In the genomic region with DNA sequence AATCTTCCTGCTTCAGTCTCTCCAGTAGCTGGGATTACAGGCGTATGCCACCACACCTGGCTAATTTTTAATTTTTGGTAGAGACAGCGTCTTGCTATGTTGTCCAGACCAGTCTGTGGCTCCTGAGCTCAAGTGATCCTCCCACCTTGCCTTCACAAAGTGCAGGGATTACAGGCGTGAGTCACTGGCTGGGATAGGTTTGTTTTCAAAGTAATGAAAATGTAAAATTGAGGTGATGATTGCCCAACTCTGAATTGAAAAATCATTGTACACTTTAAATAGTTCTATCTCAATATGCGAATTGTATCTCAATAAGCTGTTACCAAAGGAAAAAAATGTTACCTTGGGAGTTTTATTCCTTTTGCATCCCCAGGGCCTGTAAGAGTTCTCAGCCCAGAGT, we compare ENCODE assay signal across 12 cellular contexts. TPM values are rescaled to one million over a fixed set of nuclear protein-coding genes. Genes with fewer than 3 reads are reported as not detected.
DNase-seq lines count a peak whose midpoint lies in the region; ATAC-seq, FAIRE-seq and TF ChIP-seq lines count a peak whose summit lies in the region.
"Had no signal": no experiment of that assay in that cellular context is flagged by ENCODE, and none has a peak within 500 bp of the region (broad histone marks: within the 10 kb centered on the region; RNA-seq: fewer than 3 reads in every experiment).

No MANE protein-coding gene starts in this region.

- H3K4me3 Mint-ChIP-seq in CD8-positive, alpha-beta T cell = peak overlapping the region; percentile 80
- peak overlapping the region; percentile 72 to 91 (median 82) for H3K4me3 Mint-ChIP-seq in IgD-negative memory B cell
- peak overlapping the region; percentile 14 to 97 (median 77) for H3K4me3 Mint-ChIP-seq in naive thymus-derived CD8-positive, alpha-beta T cell

- no TSS peak for BruUV-seq in mammary epithelial cell (replicated peaks; lab: Mats Ljungman, UMichigan)

- in situ Hi-C loops in mammary epithelial cell (cut with MboI; ENCODE audit: low sequenced_read_pairs in 2 of 2) (no loop called here), KBM-7 (cut with MboI; ENCODE audit: low pct_unique_long_range_greater_than_20kb, low sequenced_read_pairs) (no loop called here)

- H3K4me2 ChIP-seq in mammary epithelial cell (ENCODE audit: insufficient read depth, low read depth, low read length) = no peak overlapping the region

- 83% methylated on average over 4 of the region's 4 CpGs for WGBS in mammary epithelial cell (ENCODE audit: low coverage, missing lambda C conversion rate)

- no peak for ATAC-seq in CD8-positive, alpha-beta T cell
- ATAC-seq in naive thymus-derived CD8-positive, alpha-beta T cell = no peak

- DNase-seq in CD8-positive, alpha-beta T cell = no peak
- DNase-seq in mammary epithelial cell (peak; percentile 60), kidney (no peak), pons (ENCODE audit: low spot score) (no peak), KBM-7 (no peak), cerebellar cortex (ENCODE audit: low spot score) (no peak)
- DNase-seq in naive thymus-derived CD8-positive, alpha-beta T cell = no peak
- DNase-seq: activated CD4-positive, alpha-beta T cell treated with anti-CD3 and anti-CD28 coated beads, Interleukin-2, amount 50 U/mL, for 1 hour; brain microvascular endothelial cell; NCI-H69 had no signal

- no peak overlapping the region for H3K9ac ChIP-seq in mammary epithelial cell (ENCODE audit: insufficient read depth, low read length)
- no peak overlapping the region for H3K9ac ChIP-seq in kidney (ENCODE audit: low read length in 2 of 2)
- H3K9ac ChIP-seq: parathyroid adenoma had no signal

- peaks cover 7% of the 10 kb centered on the region for H3K36me3 ChIP-seq in CD8-positive, alpha-beta T cell (ENCODE audit: insufficient read depth, low read length)
- H3K36me3 ChIP-seq in mammary epithelial cell (ENCODE audit: insufficient read depth, low read length) = peaks cover 5% of the 10 kb centered on the region
- H3K36me3 ChIP-seq in kidney (ENCODE audit: control insufficient read depth in 1 of 2, insufficient read depth in 2 of 2, low read length in 2 of 2) = peaks cover 0 to 9% of the 10 kb centered on the region in 2 donors

- peaks cover 34% of the 10 kb centered on the region for H3K4me1 Mint-ChIP-seq in CD8-positive, alpha-beta T cell (ENCODE audit: low read depth)
- peaks cover 22 to 24% (median 22%) of the 10 kb centered on the region in 3 donors for H3K4me1 Mint-ChIP-seq in IgD-negative memory B cell
- peaks cover 24 to 34% (median 31%) of the 10 kb centered on the region in 4 donors for H3K4me1 Mint-ChIP-seq in naive thymus-derived CD8-positive, alpha-beta T cell

- H3K4me1 ChIP-seq in CD8-positive, alpha-beta T cell (ENCODE audit: insufficient read depth, low read length) = peaks cover 19% of the 10 kb centered on the region
- H3K4me1 ChIP-seq in mammary epithelial cell (ENCODE audit: insufficient read depth, low read length) = peaks cover 16% of the 10 kb centered on the region
- H3K4me1 ChIP-seq in kidney (ENCODE audit: control insufficient read depth in 1 of 2, insufficient read depth in 1 of 2, low read depth in 1 of 2, low read length in 2 of 2) = peaks cover 12 to 21% of the 10 kb centered on the region in 2 donors

- no peaks in the 10 kb centered on the region for H3K9me3 ChIP-seq in CD8-positive, alpha-beta T cell (ENCODE audit: low read length)
- H3K9me3 ChIP-seq in mammary epithelial cell (replicated peaks; ENCODE audit: insufficient read depth, low read length) (no peaks in the 10 kb centered on the region), kidney (ENCODE audit: control insufficient read depth in 1 of 2, low read length in 2 of 2) (no peaks in the 10 kb centered on the region)

- no peaks in the 10 kb centered on the region for H4K20me1 ChIP-seq in mammary epithelial cell (ENCODE audit: insufficient read depth, low read length)

- FAIRE-seq in kidney (lab: Jason Lieb, UNC) = no peak

- no peaks in the 10 kb centered on the region for H3K27me3 Mint-ChIP-seq in CD8-positive, alpha-beta T cell (ENCODE audit: low read depth)
- H3K27me3 Mint-ChIP-seq in IgD-negative memory B cell = no peaks in the 10 kb centered on the region
- H3K27me3 Mint-ChIP-seq in naive thymus-derived CD8-positive, alpha-beta T cell = no peaks in the 10 kb centered on the region

- H3K27me3 ChIP-seq in CD8-positive, alpha-beta T cell (ENCODE audit: insufficient read depth, low read length) = no peaks in the 10 kb centered on the region
- no peaks in the 10 kb centered on the region for H3K27me3 ChIP-seq in mammary epithelial cell (ENCODE audit: insufficient read depth, low read length)
- H3K27me3 ChIP-seq: brain microvascular endothelial cell had no signal

- CTCF ChIA-PET in CD8-positive, alpha-beta T cell (lab: Charles Lee) = interaction anchor here (1.5 kb wide), 1 partner anchor 17 kb away, joined by 8 read pairs; no protein-coding TSS in a partner anchor
- CTCF ChIA-PET in mammary epithelial cell (lab: Charles Lee; ENCODE audit: low non-redundant PET) = no interaction called here

- no peak overlapping the region for H3K27ac Mint-ChIP-seq in CD8-positive, alpha-beta T cell
- H3K27ac Mint-ChIP-seq in IgD-negative memory B cell = peak overlapping the region; percentile 73 to 92 (median 78)
- peak overlapping the region in 9 of 10 donors; percentile 48 to 86 (median 76) for H3K27ac Mint-ChIP-seq in naive thymus-derived CD8-positive, alpha-beta T cell

- H3K36me3 Mint-ChIP-seq in CD8-positive, alpha-beta T cell = peaks cover 21% of the 10 kb centered on the region
- H3K36me3 Mint-ChIP-seq in IgD-negative memory B cell = peaks cover 2% of the 10 kb centered on the region
- H3K36me3 Mint-ChIP-seq in naive thymus-derived CD8-positive, alpha-beta T cell = peaks cover 0 to 15% (median 4%) of the 10 kb centered on the region in 3 donors

- intact Hi-C loops in CD8-positive, alpha-beta T cell (cut with DNase I, micrococcal nuclease) = loop anchor here in 1 of 2 experiments (10.0 kb wide), 1 partner anchor 1308 kb away; a partner anchor contains a TSS
- intact Hi-C loops in mammary epithelial cell (cut with micrococcal nuclease) = no loop called here
- intact Hi-C loops in kidney (cut with DNase I) = no loop called here

- peaks cover 39% of the 10 kb centered on the region for H3K79me2 ChIP-seq in mammary epithelial cell (ENCODE audit: insufficient read depth, low read length)

- dilution Hi-C loops in mammary epithelial cell (cut with HindIII; ENCODE audit: low sequenced_read_pairs) = no loop called here

- H2AFZ ChIP-seq in mammary epithelial cell (ENCODE audit: low read depth, low read length) = no peak overlapping the region

- POLR2A ChIA-PET in CD8-positive, alpha-beta T cell (lab: Charles Lee) = interaction anchor here (1.2 kb wide), 1 partner anchor 25 kb away, joined by 3 read pairs; a partner anchor contains a TSS
- POLR2A ChIA-PET in naive thymus-derived CD8-positive, alpha-beta T cell (lab: Charles Lee) = interaction anchor here (0.6 kb wide), 1 partner anchor 93 kb away, joined by 3 read pairs; no protein-coding TSS in a partner anchor

- no peaks in the 10 kb centered on the region for H3K9me3 Mint-ChIP-seq in CD8-positive, alpha-beta T cell
- no peaks in the 10 kb centered on the region for H3K9me3 Mint-ChIP-seq in IgD-negative memory B cell
- H3K9me3 Mint-ChIP-seq in naive thymus-derived CD8-positive, alpha-beta T cell = no peaks in the 10 kb centered on the region

- no peak overlapping the region for H3K27ac ChIP-seq in CD8-positive, alpha-beta T cell (ENCODE audit: low read depth, low read length)
- H3K27ac ChIP-seq in mammary epithelial cell (ENCODE audit: insufficient read depth, low read depth, low read length) = no peak overlapping the region
- no peak overlapping the region for H3K27ac ChIP-seq in kidney (ENCODE audit: low read depth in 2 of 2, low read length in 2 of 2)
- H3K27ac ChIP-seq: brain microvascular endothelial cell had no signal

- no peak overlapping the region for H3K4me3 ChIP-seq in CD8-positive, alpha-beta T cell (ENCODE audit: low read depth, low read length)
- H3K4me3 ChIP-seq in mammary epithelial cell (replicated peaks in 1 of 3; ENCODE audit: insufficient read depth in 1 of 3, low read depth in 2 of 3, low read length in 3 of 3) (no peak overlapping the region), kidney (ENCODE audit: low read length in 2 of 2) (no peak overlapping the region)

- TF ChIP-seq CTCF in CD8-positive, alpha-beta T cell (IDR thresholded peaks at IDR 0.05) = no peak
- no peak for TF ChIP-seq CTCF in mammary epithelial cell (conservative IDR thresholded peaks at IDR 0.05 in 1 of 2, IDR thresholded peaks at IDR 0.05 in 1 of 2; ENCODE audit: extremely low read depth in 1 of 2, insufficient read depth in 1 of 2, low read depth in 1 of 2, low read length in 2 of 2)
- no peak for TF ChIP-seq CTCF in kidney (IDR thresholded peaks at IDR 0.05; ENCODE audit: borderline replicate concordance, extremely low read depth, insufficient read depth)

RNA-seq across cellular contexts. Expression of a gene that starts 1.2 kb away (rescaled TPM):
- total RNA-seq in CD8-positive, alpha-beta T cell = 10 to 100 TPM; 75.4 to 76.4 TPM
- polyA plus RNA-seq in IgD-negative memory B cell (58.7 TPM), mammary epithelial cell (54.6 TPM), kidney (ENCODE audit: insufficient read depth, low read depth, low replicate concordance) (143 TPM)
- total RNA-seq in mammary epithelial cell (100 to 1,000 TPM in 1 of 2 donors, 10 to 100 TPM in 1; 77.7 to 238 TPM), kidney (163 TPM)
- 400 TPM for polyA minus RNA-seq in mammary epithelial cell
- 10 to 100 TPM; 74.0 to 83.0 TPM for total RNA-seq in naive thymus-derived CD8-positive, alpha-beta T cell
- polyA plus RNA-seq in naive thymus-derived CD8-positive, alpha-beta T cell = 10 to 100 TPM; 24.2 to 38.4 (median 36.2) TPM

RNA-seq across cellular contexts. Expression of a gene that starts 24.5 kb away (rescaled TPM):
- total RNA-seq in CD8-positive, alpha-beta T cell = 100 to 1,000 TPM in 1 of 2 experiments, 10 to 100 TPM in 1; 99.1 to 106 TPM
- 57.2 TPM for polyA plus RNA-seq in IgD-negative memory B cell
- total RNA-seq in mammary epithelial cell = 100 to 1,000 TPM in 1 of 2 donors, 10 to 100 TPM in 1; 57.7 to 109 TPM
- 81.6 TPM for polyA plus RNA-seq in mammary epithelial cell
- 30.3 TPM for polyA minus RNA-seq in mammary epithelial cell
- 100 to 1,000 TPM; 111 to 118 TPM for total RNA-seq in naive thymus-derived CD8-positive, alpha-beta T cell
- polyA plus RNA-seq in naive thymus-derived CD8-positive, alpha-beta T cell = 10 to 100 TPM; 55.5 to 74.1 (median 71.8) TPM
- total RNA-seq in kidney = 117 TPM
- 47.1 TPM for polyA plus RNA-seq in kidney (ENCODE audit: insufficient read depth, low read depth, low replicate concordance)

RNA-seq across cellular contexts. Expression of a gene that starts 24.8 kb away (rescaled TPM):
- 10 to 100 TPM; 17.0 to 21.5 TPM for total RNA-seq in CD8-positive, alpha-beta T cell
- polyA plus RNA-seq in IgD-negative memory B cell (65.8 TPM), mammary epithelial cell (69.7 TPM), kidney (ENCODE audit: insufficient read depth, low read depth, low replicate concordance) (16.1 TPM)
- total RNA-seq in mammary epithelial cell (100 to 1,000 TPM in 1 of 2 donors, 10 to 100 TPM in 1; 84.3 to 110 TPM), kidney (39.4 TPM)
- 28.9 TPM for polyA minus RNA-seq in mammary epithelial cell
- 10 to 100 TPM; 48.0 to 55.0 TPM for total RNA-seq in naive thymus-derived CD8-positive, alpha-beta T cell
- polyA plus RNA-seq in naive thymus-derived CD8-positive, alpha-beta T cell = 100 to 1,000 TPM in 2 of 3 donors, 10 to 100 TPM in 1; 94.1 to 109 (median 103) TPM
